3 cellular contexts compared by ENCODE assay signal in genomic region chr3:37471425-37471824, GRCh38.
"Had no signal": no experiment of that assay in that cellular context is flagged by ENCODE, and none has a peak within 500 bp of the region (broad histone marks: within the 10 kb centered on the region; RNA-seq: fewer than 3 reads in every experiment).

No MANE protein-coding gene starts in this region.

- DNase-seq: GDM1, GF-D8 had no signal

- ATAC-seq: GM12878 had no signal

- H3K4me3 ChIP-seq: GM12878 had no signal
